1 cellular context compared by ENCODE assay signal in genomic region chrX:137549073-137549472, GRCh38.
TF ChIP-seq lines count a peak whose summit lies in the region.

No MANE protein-coding gene starts in this region.

TF ChIP-seq in GM23338, 12 proteins besides CTCF, POLR2A, EP300 and RAD21 (continued from another document):
- TF ChIP-seq ZNF462 (CRISPR knock-in tag; IDR thresholded peaks at IDR 0.05), result no peak
- no peak for TF ChIP-seq POLR2AphosphoS5 (IDR thresholded peaks at IDR 0.05; ENCODE audit: low read depth)
- no peak for TF ChIP-seq EZH2phosphoT487 (IDR thresholded peaks at IDR 0.05; ENCODE audit: unreplicated experiment)
- no peak for TF ChIP-seq EZH2 (IDR thresholded peaks at IDR 0.05; ENCODE audit: low read depth, unreplicated experiment)
- no peak for TF ChIP-seq ETS1 (IDR thresholded peaks at IDR 0.05)
- TF ChIP-seq JUNB (IDR thresholded peaks at IDR 0.05; ENCODE audit: unreplicated experiment), result no peak
- no peak for TF ChIP-seq STAT1 (IDR thresholded peaks at IDR 0.05; ENCODE audit: unreplicated experiment)
- TF ChIP-seq NANOG (IDR thresholded peaks at IDR 0.05; ENCODE audit: borderline replicate concordance), result no peak
- TF ChIP-seq CREB1 (CRISPR knock-in tag; IDR thresholded peaks at IDR 0.05; ENCODE audit: low read depth), result no peak
- TF ChIP-seq ZNF331 (CRISPR knock-in tag; IDR thresholded peaks at IDR 0.05; ENCODE audit: low read depth), result no peak
